21 cellular contexts compared by ENCODE assay signal in genomic region chr6:54916858-54917257, GRCh38.
A peak's percentile ranks its signal among the peaks of the same experiment; 100 is the strongest.
DNase-seq lines count a peak whose midpoint lies in the region; FAIRE-seq and TF ChIP-seq lines count a peak whose summit lies in the region.
"Had no signal": no experiment of that assay in that cellular context is flagged by ENCODE, and none has a peak within 500 bp of the region (broad histone marks: within the 10 kb centered on the region; RNA-seq: fewer than 3 reads in every experiment).

No MANE protein-coding gene starts in this region.

- H3K4me3 ChIP-seq in foreskin fibroblast (ENCODE audit: low read depth in 1 of 2, low read length in 2 of 2), result no peak overlapping the region
- H3K4me3 ChIP-seq in coronary artery, result no peak overlapping the region
- H3K4me3 ChIP-seq: gastroesophageal sphincter, right lobe of liver, tibial nerve had no signal

- no peak overlapping the region for H3K4me3 Mint-ChIP-seq in activated T-cell treated with anti-CD3 and anti-CD28 coated beads, Interleukin-2, amount 50 U/mL, for 24 hours
- H3K4me3 Mint-ChIP-seq: activated naive CD8-positive, alpha-beta T cell treated with anti-CD3 and anti-CD28 coated beads, Interleukin-2, amount 50 U/mL, for 24 hours; central memory CD8-positive, alpha-beta T cell had no signal

- TF ChIP-seq POLR2A in H54 (IDR thresholded peaks at IDR 0.05; ENCODE audit: low read depth, low read length), result no peak

- FAIRE-seq in H54 (lab: Jason Lieb, UNC), result peak; percentile 92

- no peak overlapping the region for H3K27ac Mint-ChIP-seq in activated T-cell treated with anti-CD3 and anti-CD28 coated beads, Interleukin-2, amount 50 U/mL, for 24 hours
- H3K27ac Mint-ChIP-seq: activated naive CD8-positive, alpha-beta T cell treated with anti-CD3 and anti-CD28 coated beads, Interleukin-2, amount 50 U/mL, for 24 hours had no signal

- H3K27me3 Mint-ChIP-seq in activated T-cell treated with anti-CD3 and anti-CD28 coated beads, Interleukin-2, amount 50 U/mL, for 24 hours, result no peaks in the 10 kb centered on the region
- H3K27me3 Mint-ChIP-seq: activated naive CD8-positive, alpha-beta T cell treated with anti-CD3 and anti-CD28 coated beads, Interleukin-2, amount 50 U/mL, for 24 hours; central memory CD8-positive, alpha-beta T cell had no signal

- no peaks in the 10 kb centered on the region for H3K36me3 Mint-ChIP-seq in activated T-cell treated with anti-CD3 and anti-CD28 coated beads, Interleukin-2, amount 50 U/mL, for 24 hours (ENCODE audit: low read depth)

- no peaks in the 10 kb centered on the region for H3K4me1 Mint-ChIP-seq in activated T-cell treated with anti-CD3 and anti-CD28 coated beads, Interleukin-2, amount 50 U/mL, for 24 hours (ENCODE audit: low read depth)
- H3K4me1 Mint-ChIP-seq: activated naive CD8-positive, alpha-beta T cell treated with anti-CD3 and anti-CD28 coated beads, Interleukin-2, amount 50 U/mL, for 24 hours; central memory CD8-positive, alpha-beta T cell had no signal

- peaks cover 4% of the 10 kb centered on the region for H3K9me3 Mint-ChIP-seq in activated T-cell treated with anti-CD3 and anti-CD28 coated beads, Interleukin-2, amount 50 U/mL, for 24 hours

- no peak for TF ChIP-seq CTCF in foreskin fibroblast (IDR thresholded peaks at IDR 0.05; ENCODE audit: low read depth, low read length)
- TF ChIP-seq CTCF in coronary artery (IDR thresholded peaks at IDR 0.05), result no peak

- H3K27ac ChIP-seq in coronary artery, result no peak overlapping the region
- H3K27ac ChIP-seq: gastroesophageal sphincter, KMS-11, right lobe of liver, tibial nerve had no signal

- DNase-seq in AG08395 (ENCODE audit: low spot score) (peak; percentile 5), H54 (ENCODE audit: insufficient read length, low spot score) (peak; percentile 11), NCI-H748 treated with DMSO at 0.1 percent for 48 hours (lab: John Stamatoyannopoulos, UW) (peak; percentile 24), foreskin fibroblast (peak; percentile 10 to 19), NCI-H1092 (lab: John Stamatoyannopoulos, UW) (no peak), coronary artery (ENCODE audit: low spot score) (no peak)
- no peak for DNase-seq in stimulated activated CD8-positive, alpha-beta memory T cell treated with anti-CD3 and anti-CD28 coated beads, Interleukin-4, amount 100 ng/mL, for 48 hours
- DNase-seq in activated T-cell treated with anti-CD3 and anti-CD28 coated beads, Interleukin-2, amount 50 U/mL, for 24 hours, result no peak
- DNase-seq: activated CD4-positive, alpha-beta T cell treated with anti-CD3 and anti-CD28 coated beads, Interleukin-2, amount 50 U/mL, for 4 hours; activated naive CD8-positive, alpha-beta T cell treated with anti-CD3 and anti-CD28 coated beads, Interleukin-2, amount 50 U/mL, for 24 hours; AML-193; DMS79 treated with DMSO at 0.1 percent for 48 hours; mesendoderm; NCI-H2029; NK-92 treated with Interleukin-12 subunit alpha and Interleukin-12 subunit beta, amount 100 ng/mL, for 24 hours; right lobe of liver; stimulated activated CD4-positive, alpha-beta T cell treated with anti-CD3 and anti-CD28 coated beads, Interleukin-4, amount 100 ng/mL, for 24 hours had no signal

Comparison
In these comparisons a context has a peak if more than half of its experiments do, and no peak if none do; other contexts are left out.
1. DNase-seq: peak in AG08395 (single experiment), H54 (single experiment), NCI-H748 treated with DMSO at 0.1 percent for 48 hours (single experiment) and foreskin fibroblast (2 of 2); none in NCI-H1092 (single experiment), stimulated activated CD8-positive, alpha-beta memory T cell treated with anti-CD3 and anti-CD28 coated beads, Interleukin-4, amount 100 ng/mL, for 48 hours (single experiment), coronary artery (single experiment) and activated T-cell treated with anti-CD3 and anti-CD28 coated beads, Interleukin-2, amount 50 U/mL, for 24 hours (single experiment).